11 cellular contexts compared by ENCODE assay signal in genomic region chr10:28959850-28960501, GRCh38.
"Had no signal": no experiment of that assay in that cellular context is flagged by ENCODE, and none has a peak within 500 bp of the region (broad histone marks: within the 10 kb centered on the region; RNA-seq: fewer than 3 reads in every experiment).

No MANE protein-coding gene starts in this region.

- H3K9me3 ChIP-seq: psoas muscle, uterus had no signal

- DNase-seq: activated CD4-positive, alpha-beta T cell treated with anti-CD3 and anti-CD28 coated beads, Interleukin-2, amount 50 U/mL, for 48 hours; activated naive CD4-positive, alpha-beta T cell treated with anti-CD3 and anti-CD28 coated beads, Interleukin-2, amount 50 U/mL, for 16 hours; activated T-cell treated with anti-CD3 and anti-CD28 coated beads, Interleukin-2, amount 50 U/mL, for 1 hour; erythroblast; nucleus accumbens; psoas muscle; tibial artery; uterus; WERI-Rb-1 had no signal

- H3K4me3 ChIP-seq: hepatocyte, psoas muscle, tibial artery, uterus had no signal

- H3K27ac ChIP-seq: hepatocyte, psoas muscle, tibial artery, uterus, WERI-Rb-1 had no signal

- H3K4me1 ChIP-seq: psoas muscle, tibial artery, uterus had no signal

- H2AFZ ChIP-seq: hepatocyte had no signal

- H3K36me3 ChIP-seq: tibial artery, uterus, WERI-Rb-1 had no signal

- H3K4me2 ChIP-seq: hepatocyte had no signal

- H3K27me3 ChIP-seq: hepatocyte, tibial artery, uterus had no signal

- H3K79me2 ChIP-seq: hepatocyte had no signal

- ATAC-seq: stimulated activated effector memory CD8-positive, alpha-beta T cell treated with anti-CD3 and anti-CD28 coated beads, Interleukin-12 subunit alpha, Interleukin-12 subunit beta, amount 100 ng/mL, for 72 hours had no signal
